6 cellular contexts compared by ENCODE assay signal in the genomic region with DNA sequence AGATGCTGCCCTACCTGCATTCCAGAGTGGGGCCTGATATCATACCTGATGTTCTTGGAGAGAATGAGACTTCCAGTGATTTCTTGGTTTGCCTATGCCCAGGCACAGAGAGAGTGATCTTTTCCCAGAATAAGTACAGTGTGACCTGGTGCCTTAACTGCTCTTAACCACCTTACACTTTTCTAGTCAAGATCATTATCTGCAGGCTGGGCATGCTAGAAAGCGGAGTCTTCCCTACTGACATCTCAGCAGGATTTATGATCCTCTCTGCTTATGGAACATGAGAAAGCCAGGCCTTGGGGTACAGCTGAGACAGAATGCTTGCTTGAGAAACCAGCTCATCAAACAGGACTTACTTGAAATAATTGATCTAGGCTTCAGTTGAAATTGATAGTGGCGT.
"Had no signal": no experiment of that assay in that cellular context is flagged by ENCODE, and none has a peak within 500 bp of the region (broad histone marks: within the 10 kb centered on the region; RNA-seq: fewer than 3 reads in every experiment).

No MANE protein-coding gene starts in this region.

- FAIRE-seq: HTR-8/SVneo had no signal

- H3K9me3 Mint-ChIP-seq: IgD-negative memory B cell had no signal

- H3K4me3 Mint-ChIP-seq: IgD-negative memory B cell had no signal

- H3K36me3 Mint-ChIP-seq: IgD-negative memory B cell had no signal

- H3K27ac ChIP-seq: HL-60 had no signal

- H3K27me3 Mint-ChIP-seq: IgD-negative memory B cell had no signal

- DNase-seq: IMR-90, KBM-7, KG1 had no signal

- H3K27ac Mint-ChIP-seq: IgD-negative memory B cell had no signal
